In the genomic region with DNA sequence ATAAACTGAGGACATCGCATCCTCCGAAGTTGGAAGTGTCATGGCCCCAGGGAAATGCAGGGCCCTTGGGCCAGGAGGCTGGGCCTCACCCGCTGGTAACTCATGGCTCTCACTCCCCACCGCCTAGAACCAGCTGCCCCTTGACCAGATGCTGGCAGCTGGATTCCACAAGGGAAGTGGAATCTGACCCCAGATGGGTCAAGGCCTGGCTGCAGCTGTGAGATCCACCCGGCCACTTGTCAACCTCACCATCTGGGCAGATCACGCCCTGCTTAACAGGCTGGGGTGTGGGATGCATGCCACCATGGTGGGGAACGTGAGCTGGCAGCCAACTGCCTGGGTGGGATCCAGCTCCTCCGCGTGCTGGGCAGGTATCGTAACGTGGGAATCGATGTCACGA, we compare ENCODE assay signal across 30 cellular contexts.
"Had no signal": no experiment of that assay in that cellular context is flagged by ENCODE, and none has a peak within 500 bp of the region (broad histone marks: within the 10 kb centered on the region; RNA-seq: fewer than 3 reads in every experiment).

No MANE protein-coding gene starts in this region.

- DNase-seq: activated B cell treated with CpG ODN at 0.5 μM for 24 hours; activated CD4-positive, alpha-beta T cell treated with anti-CD3 and anti-CD28 coated beads for 48 hours; activated CD4-positive, alpha-beta T cell treated with anti-CD3 and anti-CD28 coated beads, Interleukin-2, amount 50 U/mL, for 1 hour; activated CD4-positive, alpha-beta T cell treated with anti-CD3 and anti-CD28 coated beads, Interleukin-2, amount 50 U/mL, for 48 hours; activated CD8-positive, alpha-beta memory T cell treated with anti-CD3 and anti-CD28 coated beads for 24 hours; activated CD8-positive, alpha-beta T cell treated with anti-CD3 and anti-CD28 coated beads for 36 hours; activated effector memory CD4-positive, alpha-beta T cell treated with Interleukin-2 at 50 U/mL for 16 hours; activated gamma-delta T cell treated with Interleukin-2 at 50 U/mL for 16 hours; activated naive CD4-positive, alpha-beta T cell treated with anti-CD3 and anti-CD28 coated beads, Interleukin-2, amount 50 U/mL, for 16 hours; activated naive CD4-positive, alpha-beta T cell treated with Interleukin-2 at 50 U/mL for 16 hours; activated T-cell treated with anti-CD3 and anti-CD28 coated beads, Interleukin-2, amount 50 U/mL, for 4 hours; amniotic stem cell; aorta; body of pancreas; caudate nucleus; cortex of kidney; effector CD4-positive, alpha-beta T cell; effector memory CD8-positive, alpha-beta T cell; erythroblast; foreskin keratinocyte; gastrocnemius medialis; glutamatergic neuron; heart left ventricle; T-helper 17 cell; T1000; WERI-Rb-1 had no signal

- H3K27ac ChIP-seq: body of pancreas, esophagus muscularis mucosa, foreskin keratinocyte, gastrocnemius medialis, heart left ventricle, WERI-Rb-1 had no signal

- H3K27me3 ChIP-seq: body of pancreas, esophagus muscularis mucosa, heart left ventricle had no signal

- H3K9me3 ChIP-seq: body of pancreas, esophagus muscularis mucosa, gastrocnemius medialis, heart left ventricle had no signal

- H3K36me3 ChIP-seq: gastrocnemius medialis had no signal

- H3K4me3 ChIP-seq: body of pancreas, esophagus muscularis mucosa, gastrocnemius medialis, heart left ventricle had no signal

- H3K4me1 ChIP-seq: body of pancreas, esophagus muscularis mucosa, foreskin keratinocyte, gastrocnemius medialis had no signal

- ATAC-seq: activated CD4-positive, CD25-positive, alpha-beta regulatory T cell treated with anti-CD3 and anti-CD28 coated beads, Interleukin-2, amount 50 U/mL, for 24 hours; activated CD8-positive, alpha-beta T cell treated with anti-CD3 and anti-CD28 coated beads for 36 hours; activated T-cell treated with anti-CD3 and anti-CD28 coated beads, Interleukin-2, amount 50 U/mL, for 4 hours; activated T-helper 17 cell treated with anti-CD3 and anti-CD28 coated beads, Interleukin-2, amount 50 U/mL, for 72 hours; body of pancreas; effector memory CD8-positive, alpha-beta T cell; foreskin keratinocyte; gastrocnemius medialis; heart left ventricle; T-helper 17 cell had no signal

- FAIRE-seq: colon had no signal
